In the genomic region with DNA sequence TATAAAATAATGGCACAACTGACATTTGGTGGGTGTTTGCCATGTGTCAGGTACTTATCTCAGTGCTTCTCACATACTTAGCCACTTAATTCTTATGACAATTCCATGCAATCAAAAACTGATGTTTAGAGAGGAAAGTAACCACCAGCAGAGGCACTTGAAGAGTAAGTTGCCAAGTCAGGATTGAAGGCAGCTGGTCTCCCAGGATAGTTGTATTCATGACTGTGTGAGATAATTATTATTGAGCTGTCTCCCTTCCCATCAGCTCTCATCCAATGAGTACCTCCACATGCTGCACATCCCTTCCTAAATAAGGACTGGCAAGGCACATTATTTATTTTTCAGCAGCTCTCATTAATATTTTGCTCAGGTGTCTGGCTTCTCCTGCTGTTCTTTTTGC, we compare ENCODE assay signal across 2 cellular contexts.
TF ChIP-seq lines count a peak whose summit lies in the region.

No MANE protein-coding gene starts in this region.

TF ChIP-seq in HCT116, 20 proteins besides CTCF, POLR2A, EP300 and RAD21:
- TF ChIP-seq, protein P1, sequence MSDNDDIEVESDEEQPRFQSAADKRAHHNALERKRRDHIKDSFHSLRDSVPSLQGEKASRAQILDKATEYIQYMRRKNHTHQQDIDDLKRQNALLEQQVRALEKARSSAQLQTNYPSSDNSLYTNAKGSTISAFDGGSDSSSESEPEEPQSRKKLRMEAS (IDR thresholded peaks at IDR 0.05), result no peak
- TF ChIP-seq EGR1 (IDR thresholded peaks at IDR 0.05; ENCODE audit: low read depth) (no peak), YY1 (IDR thresholded peaks at IDR 0.05; ENCODE audit: extremely low read depth, insufficient replicate concordance, low read depth, low read length) (no peak), CBX3 (IDR thresholded peaks at IDR 0.05; ENCODE audit: low read depth) (no peak), ATF3 (IDR thresholded peaks at IDR 0.05) (no peak), EZH2 (IDR thresholded peaks at IDR 0.05) (no peak), SRF (IDR thresholded peaks at IDR 0.05; ENCODE audit: low read depth) (no peak), POLR2AphosphoS5 (IDR thresholded peaks at IDR 0.05; ENCODE audit: low read depth, low read length) (no peak), SP1 (IDR thresholded peaks at IDR 0.05; ENCODE audit: low read depth) (no peak), ZFX (IDR thresholded peaks at IDR 0.05) (no peak), REST (IDR thresholded peaks at IDR 0.05; ENCODE audit: low read depth) (no peak), JUND (IDR thresholded peaks at IDR 0.05) (no peak), SIN3A (IDR thresholded peaks at IDR 0.05; ENCODE audit: low read depth) (no peak), CEBPB (IDR thresholded peaks at IDR 0.05; ENCODE audit: low read depth) (no peak), EZH2phosphoT487 (IDR thresholded peaks at IDR 0.05; ENCODE audit: borderline replicate concordance) (no peak), ZNF274 (IDR thresholded peaks at IDR 0.05; ENCODE audit: low read depth, low read length) (no peak), FOSL1 (IDR thresholded peaks at IDR 0.05; ENCODE audit: low read depth) (no peak), TCF7L2 (IDR thresholded peaks at IDR 0.05; ENCODE audit: borderline replicate concordance, extremely low read depth, insufficient read depth, insufficient read length) (no peak), ELF1 (IDR thresholded peaks at IDR 0.05; ENCODE audit: borderline replicate concordance, low read depth) (no peak)
- TF ChIP-seq, protein P2, sequence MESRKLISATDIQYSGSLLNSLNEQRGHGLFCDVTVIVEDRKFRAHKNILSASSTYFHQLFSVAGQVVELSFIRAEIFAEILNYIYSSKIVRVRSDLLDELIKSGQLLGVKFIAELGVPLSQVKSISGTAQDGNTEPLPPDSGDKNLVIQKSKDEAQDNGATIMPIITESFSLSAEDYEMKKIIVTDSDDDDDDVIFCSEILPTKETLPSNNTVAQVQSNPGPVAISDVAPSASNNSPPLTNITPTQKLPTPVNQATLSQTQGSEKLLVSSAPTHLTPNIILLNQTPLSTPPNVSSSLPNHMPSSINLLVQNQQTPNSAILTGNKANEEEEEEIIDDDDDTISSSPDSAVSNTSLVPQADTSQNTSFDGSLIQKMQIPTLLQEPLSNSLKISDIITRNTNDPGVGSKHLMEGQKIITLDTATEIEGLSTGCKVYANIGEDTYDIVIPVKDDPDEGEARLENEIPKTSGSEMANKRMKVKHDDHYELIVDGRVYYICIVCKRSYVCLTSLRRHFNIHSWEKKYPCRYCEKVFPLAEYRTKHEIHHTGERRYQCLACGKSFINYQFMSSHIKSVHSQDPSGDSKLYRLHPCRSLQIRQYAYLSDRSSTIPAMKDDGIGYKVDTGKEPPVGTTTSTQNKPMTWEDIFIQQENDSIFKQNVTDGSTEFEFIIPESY (IDR thresholded peaks at IDR 0.05; ENCODE audit: extremely low read depth, insufficient replicate concordance, low read length), result no peak

TF ChIP-seq in WTC11, 78 proteins besides CTCF, POLR2A, EP300 and RAD21:
- TF ChIP-seq ZNF281 (CRISPR knock-in tag; IDR thresholded peaks at IDR 0.05) (no peak), ZNF416 (CRISPR knock-in tag; IDR thresholded peaks at IDR 0.05) (no peak), ATF1 (CRISPR knock-in tag; IDR thresholded peaks at IDR 0.05) (no peak), IRF2 (CRISPR knock-in tag; IDR thresholded peaks at IDR 0.05; ENCODE audit: borderline replicate concordance, low read depth) (no peak), STAT6 (CRISPR knock-in tag; conservative IDR thresholded peaks at IDR 0.05; ENCODE audit: low read depth) (no peak)
- TF ChIP-seq, protein P3, sequence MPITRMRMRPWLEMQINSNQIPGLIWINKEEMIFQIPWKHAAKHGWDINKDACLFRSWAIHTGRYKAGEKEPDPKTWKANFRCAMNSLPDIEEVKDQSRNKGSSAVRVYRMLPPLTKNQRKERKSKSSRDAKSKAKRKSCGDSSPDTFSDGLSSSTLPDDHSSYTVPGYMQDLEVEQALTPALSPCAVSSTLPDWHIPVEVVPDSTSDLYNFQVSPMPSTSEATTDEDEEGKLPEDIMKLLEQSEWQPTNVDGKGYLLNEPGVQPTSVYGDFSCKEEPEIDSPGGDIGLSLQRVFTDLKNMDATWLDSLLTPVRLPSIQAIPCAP (CRISPR knock-in tag; IDR thresholded peaks at IDR 0.05), result no peak
